In genomic region chr13:114110091-114110829, GRCh38 we compare ENCODE assay signal across 9 cellular contexts. TPM values are rescaled to one million over a fixed set of nuclear protein-coding genes. Genes with fewer than 3 reads are reported as not detected.
DNase-seq lines count a peak whose midpoint lies in the region; ATAC-seq and TF ChIP-seq lines count a peak whose summit lies in the region.
"Had no signal": no experiment of that assay in that cellular context is flagged by ENCODE, and none has a peak within 500 bp of the region (broad histone marks: within the 10 kb centered on the region; RNA-seq: fewer than 3 reads in every experiment).

No MANE protein-coding gene starts in this region.

- TF ChIP-seq POLR2A in tibial nerve (IDR thresholded peaks at IDR 0.05): no peak

- whole genome bisulfite sequencing in tibial nerve, 2 donors: 73 to 78% methylated on average over 20 to 25 of the region's 25 CpGs

- H3K9me3 ChIP-seq in tibial nerve: no peaks in the 10 kb centered on the region

- no peaks in the 10 kb centered on the region for H3K27me3 ChIP-seq in tibial nerve

- no peak for TF ChIP-seq EP300 in tibial nerve (IDR thresholded peaks at IDR 0.05)

- H3K4me3 ChIP-seq in astrocyte of the spinal cord (ENCODE audit: low read depth, low read length): no peak overlapping the region
- no peak overlapping the region for H3K4me3 ChIP-seq in tibial nerve

- ATAC-seq in HG02973 (IDR thresholded peaks at IDR 0.05; ENCODE audit: unreplicated experiment) (peak; percentile 81), HG03025 (IDR thresholded peaks at IDR 0.05; ENCODE audit: low FRiP score, unreplicated experiment) (no peak)
- ATAC-seq: HCT116 had no signal

- H3K36me3 ChIP-seq in tibial nerve: peaks cover 0 to 14% (median 0%) of the 10 kb centered on the region in 3 donors

- in situ Hi-C loops in astrocyte of the spinal cord (cut with HindIII; ENCODE audit: low sequenced_read_pairs): no loop called here

- DNase-seq in ELF-1 (ENCODE audit: low read depth, low spot score) (peak; percentile 77), T-helper 22 cell (ENCODE audit: low read depth) (peak; percentile 73), astrocyte of the spinal cord (ENCODE audit: low read depth, low spot score) (peak; percentile 43), mesenteric fat pad (ENCODE audit: low spot score) (peak; percentile 88), tibial nerve (ENCODE audit: low spot score in 2 of 2) (peak in 1 of 2 donors; percentile 16), NK-92 (lab: John Stamatoyannopoulos, UW; ENCODE audit: unreplicated experiment) (no peak)

- peak overlapping the region in 3 of 4 donors; percentile 12 to 42 (median 19) for H3K27ac ChIP-seq in tibial nerve

- peaks cover 0 to 64% (median 37%) of the 10 kb centered on the region in 4 donors for H3K4me1 ChIP-seq in tibial nerve

- TF ChIP-seq CTCF in astrocyte of the spinal cord (IDR thresholded peaks at IDR 0.05; ENCODE audit: low read depth, low read length): peak; percentile 11
- TF ChIP-seq CTCF in tibial nerve (IDR thresholded peaks at IDR 0.05): peak in 1 of 5 experiments; percentile 23

RNA-seq across cellular contexts. Expression of gene RASA3, which starts 22.2 kb away (rescaled TPM):
- total RNA-seq in mesenteric fat pad: 102 TPM
- 10 to 100 TPM; 36.2 to 63.3 (median 46.3) TPM for total RNA-seq in tibial nerve
